ENCODE assay signal across 1 cellular context in the genomic region with DNA sequence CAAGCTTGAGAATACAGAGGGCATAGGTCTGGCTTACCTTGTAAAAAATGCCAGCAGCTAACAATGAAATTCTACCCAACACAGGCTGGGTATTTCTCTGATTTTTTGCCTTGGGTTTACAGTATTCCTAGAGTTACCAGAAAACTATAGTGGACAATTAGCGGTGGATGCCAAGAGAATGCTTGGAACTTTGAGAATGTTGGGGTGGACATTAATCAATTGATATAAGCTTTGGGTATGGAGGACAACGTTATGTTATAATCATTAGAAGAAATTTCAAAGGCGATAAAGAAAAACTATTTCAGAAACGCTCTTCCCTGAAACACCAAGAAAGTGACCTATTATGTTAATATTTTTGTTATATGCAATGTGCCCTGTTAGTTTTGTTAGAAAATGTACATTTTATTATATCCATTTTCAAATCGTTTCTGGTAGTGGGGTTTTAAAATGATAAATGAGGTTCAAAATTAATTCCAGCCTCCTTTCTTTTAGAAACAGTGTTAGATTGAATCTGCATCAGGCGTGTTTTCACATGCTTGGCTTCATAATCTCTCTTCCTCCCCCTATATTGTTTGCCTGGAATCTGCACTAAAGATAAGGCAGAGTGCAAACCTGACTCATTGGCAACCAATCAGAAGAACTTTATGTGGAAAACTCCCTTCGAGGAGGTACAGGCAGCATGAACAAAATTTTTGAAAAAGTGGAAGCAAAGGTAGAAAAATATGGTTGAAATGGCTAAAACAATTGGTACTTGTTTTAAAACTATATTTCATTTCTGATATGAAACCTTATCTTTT.
A peak's percentile ranks its signal among the peaks of the same experiment; 100 is the strongest.
TF ChIP-seq lines count a peak whose summit lies in the region.

No MANE protein-coding gene starts in this region.

TF ChIP-seq in endothelial cell of umbilical vein, 7 proteins besides CTCF, POLR2A, EP300 and RAD21:
- TF ChIP-seq JUN (IDR thresholded peaks at IDR 0.05; ENCODE audit: borderline replicate concordance, insufficient read depth, insufficient read length, low read depth): no peak
- no peak for TF ChIP-seq EZH2 (IDR thresholded peaks at IDR 0.05; ENCODE audit: borderline replicate concordance, low read depth, low read length, severe bottlenecking)
- peak; percentile 69 for TF ChIP-seq GATA2 (IDR thresholded peaks at IDR 0.05; ENCODE audit: insufficient read depth, insufficient read length, low read depth, low read length)
- no peak for TF ChIP-seq MYC (IDR thresholded peaks at IDR 0.05; ENCODE audit: low read depth, low read length)
